Comparison of ENCODE assay signal across 9 cellular contexts in the genomic region with DNA sequence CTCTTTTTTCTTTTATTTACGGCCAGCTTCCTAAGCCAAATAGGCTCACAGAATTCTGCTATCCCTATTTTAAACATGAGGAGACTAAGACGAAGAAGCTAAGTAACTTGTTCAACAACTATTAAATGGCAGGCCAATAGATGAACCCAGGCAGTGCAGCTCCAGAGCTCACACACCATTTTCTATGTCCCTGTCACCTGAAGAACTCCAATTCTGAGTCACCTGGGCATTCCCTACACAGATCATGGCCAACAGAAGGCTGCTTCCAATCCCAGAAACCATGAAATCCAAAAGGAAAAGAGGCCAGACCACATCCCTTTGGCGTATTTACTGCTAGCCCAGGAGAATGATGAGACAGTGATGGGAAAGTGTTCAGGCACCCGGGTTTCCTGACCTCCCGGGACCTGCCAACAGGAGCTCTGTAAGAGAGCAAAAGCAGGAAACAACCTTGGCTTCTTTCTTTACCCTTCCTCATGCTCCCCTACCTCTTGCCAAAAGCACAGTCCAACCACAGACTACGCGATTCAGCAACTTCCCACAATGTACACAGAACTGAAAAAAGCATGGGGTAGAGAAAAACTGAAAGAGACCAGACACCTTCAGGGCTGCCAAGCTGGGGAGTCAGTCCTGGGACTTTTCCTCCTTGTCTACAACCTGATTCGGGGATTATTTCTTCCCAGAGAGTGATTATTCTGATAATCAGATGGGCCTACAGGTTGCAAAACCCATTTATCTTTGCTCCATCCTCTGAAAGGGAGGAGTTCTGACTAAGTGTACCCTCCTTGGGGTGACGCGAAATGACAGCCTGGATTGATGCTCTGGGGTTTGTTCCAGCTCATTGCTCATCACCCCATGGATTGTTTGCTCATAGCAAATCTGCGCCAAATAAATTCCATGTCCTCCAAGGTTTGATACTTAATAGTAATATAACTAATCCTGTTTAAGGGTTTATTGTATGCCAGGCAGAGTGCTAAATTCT.
DNase-seq lines count a peak whose midpoint lies in the region; ATAC-seq and TF ChIP-seq lines count a peak whose summit lies in the region.
"Had no signal": no experiment of that assay in that cellular context is flagged by ENCODE, and none has a peak within 500 bp of the region (broad histone marks: within the 10 kb centered on the region; RNA-seq: fewer than 3 reads in every experiment).

No MANE protein-coding gene starts in this region.

- no peaks in the 10 kb centered on the region for H3K36me3 ChIP-seq in KMS-11 (ENCODE audit: insufficient read depth)
- H3K36me3 ChIP-seq in brain microvascular endothelial cell (replicated peaks): no peaks in the 10 kb centered on the region
- H3K36me3 ChIP-seq in neutrophil: no peaks in the 10 kb centered on the region

- H3K4me1 ChIP-seq in KMS-11 (ENCODE audit: low read depth, poor library complexity, severe bottlenecking) (peaks cover 15% of the 10 kb centered on the region), neutrophil (ENCODE audit: control insufficient read depth in 1 of 2, insufficient read depth in 1 of 2, low read depth in 1 of 2, low read length in 1 of 2) (peaks cover 35 to 38% of the 10 kb centered on the region in 2 experiments)

- H4K20me1 ChIP-seq in KMS-11 (ENCODE audit: insufficient read depth): no peaks in the 10 kb centered on the region

- TF ChIP-seq CTCF in KMS-11 (conservative IDR thresholded peaks at IDR 0.05; ENCODE audit: low read depth, low read length) (no peak), brain microvascular endothelial cell (IDR thresholded peaks at IDR 0.05; ENCODE audit: low read depth, low read length, missing control alignments) (no peak), neutrophil (IDR thresholded peaks at IDR 0.05) (no peak)

- ATAC-seq in HG02840 (IDR thresholded peaks at IDR 0.05; ENCODE audit: low FRiP score, unreplicated experiment): no peak
- ATAC-seq in HG02870 (IDR thresholded peaks at IDR 0.05; ENCODE audit: unreplicated experiment): no peak
- ATAC-seq in HG03571 (IDR thresholded peaks at IDR 0.05; ENCODE audit: unreplicated experiment): no peak

- in situ Hi-C loops in brain microvascular endothelial cell (cut with HindIII; ENCODE audit: low pct_ligation_motif_present, low sequenced_read_pairs): no loop called here

- no peak overlapping the region for H2AFZ ChIP-seq in KMS-11 (ENCODE audit: low read depth)

- peak overlapping the region; percentile 19; the same call in 1 of the 2 replicates for H3K4me2 ChIP-seq in KMS-11

- no peak overlapping the region for H3K4me3 ChIP-seq in KMS-11 (IDR thresholded peaks at IDR 0.05; ENCODE audit: insufficient read depth, low read depth, low read length)
- H3K4me3 ChIP-seq in brain microvascular endothelial cell (ENCODE audit: low read depth, low read length): no peak overlapping the region
- peak overlapping the region in 1 of 2 experiments; percentile 1 for H3K4me3 ChIP-seq in neutrophil (ENCODE audit: low read depth in 1 of 2, low read length in 1 of 2)

- H3K27me3 ChIP-seq in KMS-11 (ENCODE audit: insufficient read depth, low read depth): no peaks in the 10 kb centered on the region
- no peaks in the 10 kb centered on the region for H3K27me3 ChIP-seq in brain microvascular endothelial cell (replicated peaks)
- no peaks in the 10 kb centered on the region for H3K27me3 ChIP-seq in neutrophil

- no peak overlapping the region for H3K9ac ChIP-seq in KMS-11

- no peaks in the 10 kb centered on the region for H3K79me2 ChIP-seq in KMS-11 (ENCODE audit: insufficient read depth, low read depth)

- no peaks in the 10 kb centered on the region for H3K9me3 ChIP-seq in neutrophil

- H3K27ac ChIP-seq in KMS-11 (peak overlapping the region; percentile 8; the same call in 1 of the 2 replicates), brain microvascular endothelial cell (peak overlapping the region; percentile 47), neutrophil (peak overlapping the region; percentile 53)

- DNase-seq in GM04503 (ENCODE audit: low read depth) (peak; percentile 75), brain microvascular endothelial cell (peak; percentile 87), iPS-NIHi7 (ENCODE audit: extremely low spot score) (no peak)
- DNase-seq: NCI-H526 had no signal
